ENCODE assay signal across 9 cellular contexts in genomic region chr2:217988840-217989204, GRCh38. TPM values are rescaled to one million over a fixed set of nuclear protein-coding genes. Genes with fewer than 3 reads are reported as not detected.
DNase-seq lines count a peak whose midpoint lies in the region; ATAC-seq, FAIRE-seq and TF ChIP-seq lines count a peak whose summit lies in the region.
"Had no signal": no experiment of that assay in that cellular context is flagged by ENCODE, and none has a peak within 500 bp of the region (broad histone marks: within the 10 kb centered on the region; RNA-seq: fewer than 3 reads in every experiment).

No MANE protein-coding gene starts in this region.

- CTCF ChIA-PET in PC-3 (lab: Charles Lee) = no interaction called here

- BruUV-seq in PC-3 (replicated peaks; lab: Mats Ljungman, UMichigan) = no TSS peak

- no peaks in the 10 kb centered on the region for H3K27me3 ChIP-seq in PC-3 (ENCODE audit: low read length)
- H3K27me3 ChIP-seq in pancreas = no peaks in the 10 kb centered on the region
- H3K27me3 ChIP-seq: BLaER1 treated with 17β-estradiol and CSF1 and Interleukin-3, amounts not matched to agents 10 nM and 100 nM had no signal

- H3F3A ChIP-seq in PC-3 (ENCODE audit: low read length, unreplicated experiment) = no peaks in the 10 kb centered on the region

- intact Hi-C loops in PC-3 (cut with micrococcal nuclease) (loop anchor here (1.0 kb wide), 2 partner anchors 200 to 204 kb away; no protein-coding TSS in a partner anchor), pancreas (cut with DNase I) (no loop called here)

- no peaks in the 10 kb centered on the region for H3K9me3 ChIP-seq in PC-3 (ENCODE audit: low read length)
- no peaks in the 10 kb centered on the region for H3K9me3 ChIP-seq in pancreas
- H3K9me3 ChIP-seq: BLaER1 treated with 17β-estradiol and CSF1 and Interleukin-3, amounts not matched to agents 10 nM and 100 nM had no signal

- no peak overlapping the region for H2AFZ ChIP-seq in PC-3 (ENCODE audit: low read length)

- no peak overlapping the region for H3K27ac ChIP-seq in PC-3 (ENCODE audit: low read length)
- peak overlapping the region; percentile 64 to 89 (median 80) for H3K27ac ChIP-seq in pancreas
- H3K27ac ChIP-seq: BLaER1 treated with 17β-estradiol and CSF1 and Interleukin-3, amounts not matched to agents 10 nM and 100 nM had no signal

- no peak for ATAC-seq in PC-3
- ATAC-seq in pancreas = peak in 3 of 4 donors; percentile 2 to 5 (median 4)
- no peak for ATAC-seq in GM18861 (IDR thresholded peaks at IDR 0.05; ENCODE audit: unreplicated experiment)
- no peak for ATAC-seq in GM19455 (IDR thresholded peaks at IDR 0.05; ENCODE audit: unreplicated experiment)
- ATAC-seq in HG02642 (IDR thresholded peaks at IDR 0.05; ENCODE audit: poor library complexity, unreplicated experiment) = no peak

- H3K4me3 ChIP-seq in AG10803 (ENCODE audit: low read length) (no peak overlapping the region), PC-3 (ENCODE audit: low read length) (no peak overlapping the region), pancreas (no peak overlapping the region)
- H3K4me3 ChIP-seq: BLaER1 treated with 17β-estradiol and CSF1 and Interleukin-3, amounts not matched to agents 10 nM and 100 nM had no signal

- no peaks in the 10 kb centered on the region for H4K20me1 ChIP-seq in PC-3 (ENCODE audit: low read length)

- POLR2A ChIA-PET in PC-3 (lab: Charles Lee; ENCODE audit: unreplicated experiment) = no interaction called here

- no peak for FAIRE-seq in pancreas (lab: Jason Lieb, UNC)

- no peaks in the 10 kb centered on the region for H3K36me3 ChIP-seq in PC-3 (ENCODE audit: low read depth, low read length)
- peaks cover 0 to 9% (median 0%) of the 10 kb centered on the region in 3 donors for H3K36me3 ChIP-seq in pancreas

- H3K79me2 ChIP-seq in PC-3 (ENCODE audit: low read length) = no peaks in the 10 kb centered on the region

- H3K9me2 ChIP-seq in PC-3 (replicated peaks; ENCODE audit: low read length) = no peaks in the 10 kb centered on the region

- 29 to 35% methylated on average over 4 of the region's 4 CpGs for WGBS in pancreas, 2 donors

- TF ChIP-seq CTCF in AG10803 (conservative IDR thresholded peaks at IDR 0.05; ENCODE audit: low read length) (no peak), PC-3 (conservative IDR thresholded peaks at IDR 0.05; ENCODE audit: low read depth, low read length) (no peak; the same call in 1 of the 2 replicates), pancreas (IDR thresholded peaks at IDR 0.05) (peak in 1 of 4 donors; percentile 13)

- DNase-seq in AG10803 (ENCODE audit: low read depth) (peak; percentile 54), PC-3 (no peak), fibroblast of gingiva (ENCODE audit: low read depth) (peak; percentile 25), pancreas (peak in 1 of 6 donors; percentile 25), NCI-H146 (lab: John Stamatoyannopoulos, UW) (no peak)

- H3K4me2 ChIP-seq in PC-3 (ENCODE audit: low read length) = peak overlapping the region; percentile 82; the same call in 1 of the 2 replicates

- no peak overlapping the region for H3K9ac ChIP-seq in PC-3 (ENCODE audit: low read length)

- peaks cover 7% of the 10 kb centered on the region for H3K4me1 ChIP-seq in PC-3 (ENCODE audit: insufficient read depth, low read length)
- peaks cover 23 to 31% (median 29%) of the 10 kb centered on the region in 3 donors for H3K4me1 ChIP-seq in pancreas

RNA-seq across cellular contexts. Expression of gene TNS1, which starts 14.0 kb away (rescaled TPM):
- 1.0 and 1.5 TPM in 2 replicates for total RNA-seq in PC-3 (2014; rRNA removed)
- 100 to 1,000 TPM in 4 of 6 donors, 10 to 100 TPM in 2; 90.4 to 166 (median 114) TPM for total RNA-seq in pancreas
- 10 to 100 TPM; 38.5 to 93.7 TPM for polyA plus RNA-seq in pancreas

Comparison
In these comparisons a context has a peak if more than half of its experiments do, and no peak if none do; other contexts are left out.
1. DNase-seq: peak in AG10803 (single experiment) and fibroblast of gingiva (single experiment); none in PC-3 (single experiment) and NCI-H146 (single experiment).
2. ATAC-seq: peak in pancreas (3 of 4); none in PC-3 (single experiment), GM18861 (single experiment), GM19455 (single experiment) and HG02642 (single experiment).
3. RNA of gene TNS1, which starts 14.0 kb away (total RNA-seq): 90.4 to 166 TPM in pancreas; 1.0 to 1.5 TPM in PC-3; every median in the first group is over 10 times any median in the second.